In genomic region chr19:43474986-43475705, GRCh38 we compare ENCODE assay signal across 8 cellular contexts. TPM values are rescaled to one million over a fixed set of nuclear protein-coding genes. Genes with fewer than 3 reads are reported as not detected.
DNase-seq lines count a peak whose midpoint lies in the region; ATAC-seq and TF ChIP-seq lines count a peak whose summit lies in the region.

No MANE protein-coding gene starts in this region.

- in situ Hi-C loops in KBM-7 (cut with MboI; ENCODE audit: low pct_unique_long_range_greater_than_20kb, low sequenced_read_pairs) = no loop called here

- no peaks in the 10 kb centered on the region for H3K27me3 ChIP-seq in GM06990 (replicated peaks; ENCODE audit: control insufficient read depth, insufficient read depth, low read length)

- no peak for TF ChIP-seq CTCF in GM06990 (IDR thresholded peaks at IDR 0.05; ENCODE audit: insufficient read depth, low read length, poor library complexity, severe bottlenecking)

- DNase-seq in GM06990 (ENCODE audit: extremely low read depth, insufficient read length) (peak; percentile 80), NOMO-1 (lab: John Stamatoyannopoulos, UW; ENCODE audit: unreplicated experiment in 2 of 2) (peak; percentile 76 to 83), activated T-cell treated with anti-CD3 and anti-CD28 coated beads for 4 hours (peak; percentile 97), epidermal melanocyte (ENCODE audit: insufficient read length, low spot score) (peak; percentile 89), KBM-7 (no peak)
- DNase-seq in stimulated activated CD8-positive, alpha-beta memory T cell treated with anti-CD3 and anti-CD28 coated beads, Interleukin-12 subunit alpha, Interleukin-12 subunit beta, amount 100 ng/mL, for 4 hours (ENCODE audit: low read depth) = peak; percentile 86

- 9 to 13% methylated on average over 43 to 46 of the region's 46 CpGs for WGBS in mesodermal cell (ENCODE audit: insufficient coverage in 2 of 2), 2 experiments

- no peaks in the 10 kb centered on the region for H3K36me3 ChIP-seq in GM06990 (ENCODE audit: control insufficient read depth, insufficient read depth, low read length)
- no peaks in the 10 kb centered on the region for H3K36me3 ChIP-seq in mesodermal cell (ENCODE audit: control insufficient read depth, insufficient read depth, low read length)

- H3K4me3 ChIP-seq in GM06990 (replicated peaks; ENCODE audit: low read depth, low read length) (peak overlapping the region; percentile 18), mesodermal cell (ENCODE audit: extremely low read depth, insufficient read depth, low read length, poor library complexity, severe bottlenecking) (peak overlapping the region; percentile 18)

- peaks cover 3% of the 10 kb centered on the region for H3K4me1 ChIP-seq in mesodermal cell (ENCODE audit: control insufficient read depth, insufficient read depth, low read length, poor library complexity, severe bottlenecking)

- ATAC-seq in HG03139 (IDR thresholded peaks at IDR 0.05; ENCODE audit: unreplicated experiment) = peak; percentile 70

- peak overlapping the region; percentile 62 for H3K27ac ChIP-seq in mesodermal cell (ENCODE audit: low read depth, low read length, severe bottlenecking)

- H3K9me3 ChIP-seq in mesodermal cell (ENCODE audit: control insufficient read depth, low read length) = no peaks in the 10 kb centered on the region

RNA-seq across cellular contexts. Expression of gene LYPD3, which starts 9.7 kb away (rescaled TPM):
- polyA plus RNA-seq in mesodermal cell (2013, experiment 1 of 2) = 1.6 TPM
- polyA plus RNA-seq in mesodermal cell (2013, experiment 2 of 2) = 1.1 TPM

RNA-seq across cellular contexts. Expression of gene PHLDB3, which starts 29.4 kb away (rescaled TPM):
- polyA plus RNA-seq in mesodermal cell (2013, experiment 1 of 2) = 16.6 TPM
- polyA plus RNA-seq in mesodermal cell (2013, experiment 2 of 2) = 13.9 TPM

RNA-seq across cellular contexts. Expression of gene ETHE1, which starts 51.9 kb away (rescaled TPM):
- polyA plus RNA-seq in mesodermal cell (2013, experiment 1 of 2) = 42.9 TPM
- 40.8 TPM for polyA plus RNA-seq in mesodermal cell (2013, experiment 2 of 2)

RNA-seq across cellular contexts. Expression of gene ZNF575, which starts 57.8 kb away (rescaled TPM):
- polyA plus RNA-seq in mesodermal cell (2013, experiment 1 of 2) = 1.0 TPM
- polyA plus RNA-seq in mesodermal cell (2013, experiment 2 of 2) = 1.2 TPM
